Comparison of ENCODE assay signal across 8 cellular contexts in the genomic region with DNA sequence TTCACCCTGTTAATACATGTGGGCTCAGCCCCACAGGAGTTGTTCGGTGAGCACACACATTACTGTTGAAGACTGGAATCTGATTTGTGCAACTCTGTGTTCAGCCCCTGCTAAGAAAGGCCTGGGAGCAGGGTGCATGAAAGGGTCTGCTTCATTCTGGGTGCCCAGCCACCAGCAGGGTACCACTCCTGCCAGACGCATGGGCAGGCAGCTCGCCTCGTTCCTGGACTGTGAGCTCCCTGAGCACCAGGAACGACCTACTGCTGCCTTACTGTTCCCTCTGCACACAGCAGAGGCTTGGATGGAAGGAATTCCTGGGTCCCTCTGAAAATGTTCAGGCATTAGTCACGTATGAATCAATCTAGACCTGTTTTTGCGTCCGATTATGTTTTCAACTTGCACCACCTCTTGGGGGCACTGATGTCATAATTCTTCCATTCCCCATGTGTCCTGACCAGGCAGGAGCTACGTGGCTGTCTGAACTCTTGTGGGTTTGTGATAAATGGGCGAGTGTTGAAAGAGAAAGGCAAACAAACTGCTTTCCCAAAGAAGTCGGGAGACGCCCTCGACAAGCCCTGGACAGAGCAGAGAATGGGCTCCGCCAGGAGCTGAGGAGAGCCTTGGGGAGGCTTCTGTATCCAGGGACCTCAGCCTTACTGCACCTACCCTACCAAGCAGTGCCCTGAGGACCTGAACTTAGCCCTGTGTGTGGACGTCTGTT.
DNase-seq lines count a peak whose midpoint lies in the region; TF ChIP-seq lines count a peak whose summit lies in the region.

No MANE protein-coding gene starts in this region.

- no peaks in the 10 kb centered on the region for H3K9me3 ChIP-seq in effector memory CD4-positive, alpha-beta T cell (ENCODE audit: control insufficient read depth, low read length)

- peaks cover 90% of the 10 kb centered on the region for H3K4me1 Mint-ChIP-seq in dendritic cell treated with granulocyte-macrophage colony-stimulating factor and Interleukin-4, amounts not matched to agents 40 ng/mL and 50 ng/mL, for 4 days (ENCODE audit: low read depth)

- TF ChIP-seq CTCF in NB4 (IDR thresholded peaks at IDR 0.05; ENCODE audit: low read depth, low read length) = peak; percentile 20

- intact Hi-C loops in dendritic cell treated with granulocyte-macrophage colony-stimulating factor and Interleukin-4, amounts not matched to agents 40 ng/mL and 50 ng/mL, for 4 days (cut with micrococcal nuclease) = loop anchor here (5.0 kb wide), 1 partner anchor 40 kb away; no protein-coding TSS in a partner anchor

- peak overlapping the region; percentile 72 for H3K27ac Mint-ChIP-seq in dendritic cell treated with granulocyte-macrophage colony-stimulating factor and Interleukin-4, amounts not matched to agents 40 ng/mL and 50 ng/mL, for 4 days

- H3K27me3 ChIP-seq in effector memory CD4-positive, alpha-beta T cell (replicated peaks; ENCODE audit: control insufficient read depth, insufficient read depth, low read length, poor library complexity, severe bottlenecking) = no peaks in the 10 kb centered on the region

- no peaks in the 10 kb centered on the region for H3K4me1 ChIP-seq in effector memory CD4-positive, alpha-beta T cell (ENCODE audit: control insufficient read depth, insufficient read depth, low read length, poor library complexity, severe bottlenecking)

- H3K9me3 Mint-ChIP-seq in dendritic cell treated with granulocyte-macrophage colony-stimulating factor and Interleukin-4, amounts not matched to agents 40 ng/mL and 50 ng/mL, for 4 days = no peaks in the 10 kb centered on the region

- peak overlapping the region; percentile 43 for H3K4me3 ChIP-seq in NB4 (ENCODE audit: low read depth, low read length)
- H3K4me3 ChIP-seq in effector memory CD4-positive, alpha-beta T cell (ENCODE audit: insufficient read depth, low read depth, low read length, poor library complexity, severe bottlenecking) = no peak overlapping the region

- H3K27ac ChIP-seq in effector memory CD4-positive, alpha-beta T cell (ENCODE audit: insufficient read depth, low read length, poor library complexity, severe bottlenecking) = no peak overlapping the region

- H3K4me3 Mint-ChIP-seq in dendritic cell treated with granulocyte-macrophage colony-stimulating factor and Interleukin-4, amounts not matched to agents 40 ng/mL and 50 ng/mL, for 4 days = peak overlapping the region; percentile 39

- H3K36me3 Mint-ChIP-seq in dendritic cell treated with granulocyte-macrophage colony-stimulating factor and Interleukin-4, amounts not matched to agents 40 ng/mL and 50 ng/mL, for 4 days (ENCODE audit: low read depth) = peaks cover 76% of the 10 kb centered on the region

- DNase-seq in NCI-H748 (lab: John Stamatoyannopoulos, UW; ENCODE audit: unreplicated experiment) = peak; percentile 48
- no peak for DNase-seq in NCI-H748 treated with DMSO at 0.1 percent for 48 hours (lab: John Stamatoyannopoulos, UW)
- DNase-seq in NB4 (ENCODE audit: low read depth) = peak; percentile 97
- DNase-seq in non-pigmented ciliary epithelial cell (ENCODE audit: low read depth) = peak; percentile 31
- no peak for DNase-seq in effector memory CD4-positive, alpha-beta T cell
- no peak for DNase-seq in stimulated activated CD4-positive, alpha-beta T cell treated with anti-CD3 and anti-CD28 coated beads, Interleukin-1b, Interleukin-23, amount 100 ng/mL, for 48 hours
- no peak for DNase-seq in activated gamma-delta T cell treated with Interleukin-2 at 50 U/mL for 16 hours

- no peak for TF ChIP-seq POLR2A in NB4 (IDR thresholded peaks at IDR 0.05; ENCODE audit: extremely low read depth, insufficient read length)

- H3K27me3 Mint-ChIP-seq in dendritic cell treated with granulocyte-macrophage colony-stimulating factor and Interleukin-4, amounts not matched to agents 40 ng/mL and 50 ng/mL, for 4 days = no peaks in the 10 kb centered on the region

- no peaks in the 10 kb centered on the region for H3K36me3 ChIP-seq in effector memory CD4-positive, alpha-beta T cell (ENCODE audit: control insufficient read depth, insufficient read depth, low read length)

Comparison
In these comparisons a context has a peak if more than half of its experiments do, and no peak if none do; other contexts are left out.
1. DNase-seq: peak in NCI-H748 (single experiment), NB4 (single experiment) and non-pigmented ciliary epithelial cell (single experiment); none in NCI-H748 treated with DMSO at 0.1 percent for 48 hours (single experiment), effector memory CD4-positive, alpha-beta T cell (0 of 3), stimulated activated CD4-positive, alpha-beta T cell treated with anti-CD3 and anti-CD28 coated beads, Interleukin-1b, Interleukin-23, amount 100 ng/mL, for 48 hours (single experiment) and activated gamma-delta T cell treated with Interleukin-2 at 50 U/mL for 16 hours (single experiment).